In genomic region chr12:66885115-66885875, GRCh38 we compare ENCODE assay signal across 19 cellular contexts.
"Had no signal": no experiment of that assay in that cellular context is flagged by ENCODE, and none has a peak within 500 bp of the region (broad histone marks: within the 10 kb centered on the region; RNA-seq: fewer than 3 reads in every experiment).

No MANE protein-coding gene starts in this region.

- H3K9me3 Mint-ChIP-seq: activated naive CD4-positive, alpha-beta T cell treated with anti-CD3 and anti-CD28 coated beads, Interleukin-2, amount 50 U/mL, for 72 hours; activated T-cell treated with anti-CD3 and anti-CD28 coated beads, Interleukin-2, amount 50 U/mL, for 24 hours; brain; memory B cell; natural killer cell; T-helper 2 cell treated with Interferon-gamma antibody and Interleukin-4, amounts not matched to agents 5 μg/mL and 100 μg/mL, for 36 hours had no signal

- H3K27ac Mint-ChIP-seq: activated naive CD4-positive, alpha-beta T cell treated with anti-CD3 and anti-CD28 coated beads, Interleukin-2, amount 50 U/mL, for 72 hours; activated T-cell treated with anti-CD3 and anti-CD28 coated beads, Interleukin-2, amount 50 U/mL, for 24 hours; memory B cell; natural killer cell; progenitor cell of endocrine pancreas; T-helper 2 cell treated with Interferon-gamma antibody and Interleukin-4, amounts not matched to agents 5 μg/mL and 100 μg/mL, for 36 hours had no signal

- H3K27me3 Mint-ChIP-seq: brain, progenitor cell of endocrine pancreas had no signal

- H3K4me1 Mint-ChIP-seq: memory B cell, natural killer cell had no signal

- FAIRE-seq: endometrium had no signal

- DNase-seq: activated CD4-positive, alpha-beta T cell treated with anti-CD3 and anti-CD28 coated beads, Interleukin-2, amount 50 U/mL, for 4 hours; activated gamma-delta T cell; activated T-cell treated with anti-CD3 and anti-CD28 coated beads, Interleukin-2, amount 50 U/mL, for 24 hours; central memory CD4-positive, alpha-beta T cell; colonic mucosa; left ventricle myocardium superior; natural killer cell; occipital lobe; stimulated activated CD4-positive, alpha-beta T cell treated with anti-CD3 and anti-CD28 coated beads, Interleukin-4, amount 100 ng/mL, for 24 hours; stimulated activated naive CD4-positive, alpha-beta T cell treated with Interleukin-2 at 50 U/mL for 16 hours; trophoblast cell had no signal

- ATAC-seq: activated CD4-positive, CD25-positive, alpha-beta regulatory T cell treated with anti-CD3 and anti-CD28 coated beads, Interleukin-2, amount 50 U/mL, for 24 hours; activated naive CD4-positive, alpha-beta T cell treated with anti-CD3 and anti-CD28 coated beads, Interleukin-2, amount 50 U/mL, for 72 hours; left ventricle myocardium superior; natural killer cell; right cardiac atrium had no signal

- H3K36me3 Mint-ChIP-seq: activated naive CD4-positive, alpha-beta T cell treated with anti-CD3 and anti-CD28 coated beads, Interleukin-2, amount 50 U/mL, for 72 hours; brain; memory B cell; natural killer cell had no signal

- H3K4me3 Mint-ChIP-seq: activated T-cell treated with anti-CD3 and anti-CD28 coated beads, Interleukin-2, amount 50 U/mL, for 24 hours; memory B cell; natural killer cell; T-helper 2 cell treated with Interferon-gamma antibody and Interleukin-4, amounts not matched to agents 5 μg/mL and 100 μg/mL, for 36 hours had no signal
